Comparison of ENCODE assay signal across 9 cellular contexts in the genomic region with DNA sequence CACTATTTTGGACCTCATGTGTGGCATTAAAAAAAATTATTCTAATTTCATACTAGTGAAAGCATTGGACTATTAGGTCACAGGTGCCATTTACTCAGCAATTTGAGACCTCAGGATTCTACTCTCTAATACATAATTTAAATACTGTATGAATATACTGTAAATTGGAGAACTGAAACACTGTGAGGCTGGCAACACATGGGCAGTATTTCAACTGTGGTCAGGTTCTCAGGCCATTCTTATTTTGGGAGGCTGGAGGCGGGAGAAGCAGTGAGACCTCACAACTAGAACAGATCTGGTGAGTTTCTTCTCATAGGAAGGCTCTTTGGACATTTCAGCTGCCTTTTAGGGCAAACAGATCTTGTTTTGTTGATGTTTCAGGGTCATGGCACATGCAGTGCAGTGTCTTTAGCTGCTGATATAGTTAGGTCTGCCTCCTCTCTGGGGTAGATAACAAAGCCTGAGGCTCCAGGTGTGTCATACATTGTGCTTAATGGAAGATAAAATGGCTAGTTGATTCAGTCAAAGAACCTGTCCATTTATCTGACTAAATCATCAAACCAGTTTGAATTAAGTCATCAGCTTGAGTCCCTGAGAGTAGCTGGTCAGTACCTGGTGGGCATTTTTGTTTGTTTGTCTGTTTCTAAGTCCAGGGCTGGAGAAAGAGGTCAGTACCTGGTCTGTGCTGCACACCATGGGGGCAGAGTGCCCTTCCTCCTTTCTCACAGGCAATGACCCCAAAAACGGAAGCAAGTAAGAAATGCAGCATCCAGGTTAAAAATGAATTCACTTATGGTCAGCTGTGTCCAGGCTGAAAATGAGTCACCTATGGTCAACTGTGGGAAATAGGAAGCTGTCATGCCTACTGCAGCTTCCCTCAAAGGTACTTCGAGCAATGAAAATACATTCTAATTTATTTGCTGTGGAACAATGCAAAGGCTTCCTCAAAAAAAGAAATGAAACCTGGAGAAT.
A peak's percentile ranks its signal among the peaks of the same experiment; 100 is the strongest.
DNase-seq lines count a peak whose midpoint lies in the region; ATAC-seq and TF ChIP-seq lines count a peak whose summit lies in the region.
"Had no signal": no experiment of that assay in that cellular context is flagged by ENCODE, and none has a peak within 500 bp of the region (broad histone marks: within the 10 kb centered on the region; RNA-seq: fewer than 3 reads in every experiment).

No MANE protein-coding gene starts in this region.

- H4K20me1 ChIP-seq in hepatocyte (ENCODE audit: insufficient read depth, poor library complexity, severe bottlenecking): no peaks in the 10 kb centered on the region

- H3K36me3 ChIP-seq in heart right ventricle: peaks cover 0 to 24% (median 0%) of the 10 kb centered on the region in 9 donors
- H3K36me3 ChIP-seq in hepatocyte (replicated peaks; ENCODE audit: insufficient read depth, low read depth): no peaks in the 10 kb centered on the region

- H3K4me3 Mint-ChIP-seq in activated B cell treated with CpG ODN at 0.5 μM for 24 hours: no peak overlapping the region

- no peak for TF ChIP-seq CTCF in heart right ventricle (IDR thresholded peaks at IDR 0.05)
- no peak for TF ChIP-seq CTCF in activated B cell treated with CpG ODN at 0.5 μM for 24 hours (IDR thresholded peaks at IDR 0.05)
- TF ChIP-seq CTCF in hepatocyte (IDR thresholded peaks at IDR 0.05; ENCODE audit: poor library complexity): no peak

- peak overlapping the region in 1 of 10 donors; percentile 45 for H3K4me3 ChIP-seq in heart right ventricle
- no peak overlapping the region for H3K4me3 ChIP-seq in right cardiac atrium (ENCODE audit: low read length)
- no peak overlapping the region for H3K4me3 ChIP-seq in hepatocyte

- POLR2A ChIA-PET in activated B cell treated with CpG ODN at 0.5 μM for 24 hours (lab: Charles Lee): interaction anchor here (0.6 kb wide), 1 partner anchor 1258 kb away, joined by 9 read pairs; no protein-coding TSS in a partner anchor

- H3K9me3 Mint-ChIP-seq in activated B cell treated with CpG ODN at 0.5 μM for 24 hours: no peaks in the 10 kb centered on the region

- CTCF ChIA-PET in activated B cell treated with CpG ODN at 0.5 μM for 24 hours (lab: Charles Lee): no interaction called here

- no peaks in the 10 kb centered on the region for H3K9me3 ChIP-seq in heart right ventricle
- H3K9me3 ChIP-seq in right cardiac atrium (ENCODE audit: control insufficient read depth, low read length): no peaks in the 10 kb centered on the region
- no peaks in the 10 kb centered on the region for H3K9me3 ChIP-seq in hepatocyte (ENCODE audit: low read depth)

- WGBS in heart right ventricle, 2 donors: 72 to 75% methylated on average over 3 of the region's 3 CpGs
- WGBS in right cardiac atrium: 69% methylated on average over 3 of the region's 3 CpGs
- 91% methylated on average over 3 of the region's 3 CpGs for WGBS in hepatocyte (ENCODE audit: low lambda C conversion rate, missing lambda C conversion rate)

- H3K4me2 ChIP-seq in hepatocyte: no peak overlapping the region

- no peak overlapping the region for H2AFZ ChIP-seq in hepatocyte

- H3K27ac ChIP-seq in heart right ventricle: no peak overlapping the region
- H3K27ac ChIP-seq in right cardiac atrium (ENCODE audit: low read length): no peak overlapping the region
- H3K27ac ChIP-seq in substantia nigra (ENCODE audit: low read depth, low read length, poor library complexity, severe bottlenecking): peak overlapping the region; percentile 49
- no peak overlapping the region for H3K27ac ChIP-seq in hepatocyte

- H3K9me2 ChIP-seq in hepatocyte (replicated peaks; ENCODE audit: insufficient read depth): no peaks in the 10 kb centered on the region

- H3K27me3 ChIP-seq in heart right ventricle (no peaks in the 10 kb centered on the region), right cardiac atrium (ENCODE audit: control insufficient read depth, insufficient read depth) (no peaks in the 10 kb centered on the region), hepatocyte (no peaks in the 10 kb centered on the region)

- intact Hi-C loops in heart right ventricle (cut with DNase I): loop anchor here in 2 of 10 donors (10.0 kb wide), 2 partner anchors 283 to 803 kb away; no protein-coding TSS in a partner anchor
- intact Hi-C loops in right cardiac atrium (cut with DNase I): no loop called here
- intact Hi-C loops in activated B cell treated with CpG ODN at 0.5 μM for 24 hours (cut with micrococcal nuclease): no loop called here

- H3K27me3 Mint-ChIP-seq in activated B cell treated with CpG ODN at 0.5 μM for 24 hours: no peaks in the 10 kb centered on the region

- no peaks in the 10 kb centered on the region for H3K79me2 ChIP-seq in hepatocyte

- H3K36me3 Mint-ChIP-seq in activated B cell treated with CpG ODN at 0.5 μM for 24 hours (ENCODE audit: low read depth): peaks cover 16% of the 10 kb centered on the region

- DNase-seq in heart right ventricle: no peak
- DNase-seq in right cardiac atrium: no peak
- DNase-seq in activated B cell treated with CpG ODN at 0.5 μM for 24 hours: no peak
- no peak for DNase-seq in substantia nigra (lab: John Stamatoyannopoulos, UW)
- DNase-seq in T1000 (lab: John Stamatoyannopoulos, UW): no peak
- DNase-seq in NCI-H128 (lab: John Stamatoyannopoulos, UW; ENCODE audit: unreplicated experiment): no peak
- DNase-seq in hepatocyte (ENCODE audit: low spot score): no peak
- DNase-seq: NCI-H226 had no signal

- ATAC-seq in heart right ventricle: peak in 5 of 8 donors; percentile 22 to 41 (median 34)
- no peak for ATAC-seq in right cardiac atrium
- ATAC-seq in HG03103 (IDR thresholded peaks at IDR 0.05; ENCODE audit: low read depth, unreplicated experiment): peak; percentile 70
- peak; percentile 56 for ATAC-seq in activated B cell treated with CpG ODN at 0.5 μM for 24 hours (ENCODE audit: low read depth)

- H3K4me1 ChIP-seq in heart right ventricle (peaks cover 0 to 24% (median 12%) of the 10 kb centered on the region in 9 donors), right cardiac atrium (ENCODE audit: control insufficient read depth, insufficient read depth, low read length) (peaks cover 3% of the 10 kb centered on the region), hepatocyte (ENCODE audit: insufficient read depth) (no peaks in the 10 kb centered on the region)

- peaks cover 25% of the 10 kb centered on the region for H3K4me1 Mint-ChIP-seq in activated B cell treated with CpG ODN at 0.5 μM for 24 hours

- H3K27ac Mint-ChIP-seq in activated B cell treated with CpG ODN at 0.5 μM for 24 hours: no peak overlapping the region

Comparison
In these comparisons a context has a peak if more than half of its experiments do, and no peak if none do; other contexts are left out.
1. ATAC-seq: peak in heart right ventricle (5 of 8), HG03103 (single experiment) and activated B cell treated with CpG ODN at 0.5 μM for 24 hours (single experiment); none in right cardiac atrium (0 of 2).